In the genomic region with DNA sequence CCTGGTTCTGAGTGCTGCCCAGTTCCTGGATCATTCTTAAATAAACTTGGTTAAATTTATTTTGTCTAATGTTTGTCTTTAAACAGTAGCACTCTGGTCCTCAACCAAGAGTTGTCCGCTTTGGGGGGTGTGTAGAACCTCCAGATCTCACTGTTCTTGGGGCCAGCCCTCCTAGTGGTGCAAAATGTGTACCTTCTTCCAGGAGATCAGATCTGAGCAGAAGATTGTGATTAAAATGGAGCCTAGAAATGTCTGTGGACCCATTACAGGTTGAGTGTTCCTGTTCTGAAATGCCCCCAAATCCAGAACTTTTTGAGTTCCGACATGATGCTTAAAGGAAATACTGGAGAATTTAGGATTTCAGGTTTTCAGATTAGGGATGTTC, we compare ENCODE assay signal across 13 cellular contexts. TPM values are rescaled to one million over a fixed set of nuclear protein-coding genes. Genes with fewer than 3 reads are reported as not detected.
A peak's percentile ranks its signal among the peaks of the same experiment; 100 is the strongest.
DNase-seq lines count a peak whose midpoint lies in the region; ATAC-seq and TF ChIP-seq lines count a peak whose summit lies in the region.
"Had no signal": no experiment of that assay in that cellular context is flagged by ENCODE, and none has a peak within 500 bp of the region (broad histone marks: within the 10 kb centered on the region; RNA-seq: fewer than 3 reads in every experiment).

No MANE protein-coding gene starts in this region.

- H3K27ac Mint-ChIP-seq in GM23338 (peak overlapping the region; percentile 26; the same call in 1 of the 2 replicates), glutamatergic neuron (ENCODE audit: unreplicated experiment) (no peak overlapping the region)
- H3K27ac Mint-ChIP-seq: B cell; CD4-positive, alpha-beta T cell had no signal

- peak overlapping the region; percentile 41 for H3K4ac ChIP-seq in IMR-90 (ENCODE audit: low read depth, low read length)

- peak overlapping the region; percentile 92; the same call in 2 of the 3 replicates for H2BK15ac ChIP-seq in IMR-90 (ENCODE audit: low read depth, low read length)

- intact Hi-C loops in IMR-90 (cut with micrococcal nuclease) (no loop called here), stomach (cut with DNase I; ENCODE audit: low total_unique reads) (no loop called here)

- no peak overlapping the region for H3K23ac ChIP-seq in IMR-90 (ENCODE audit: low read depth, low read length)

- in situ Hi-C loops in IMR-90 (cut with MboI; ENCODE audit: low sequenced_read_pairs) = no loop called here

- H3K4me2 ChIP-seq in GM23338 (no peak overlapping the region), IMR-90 (ENCODE audit: low read depth, low read length) (no peak overlapping the region)

- H3K9me3 ChIP-seq in IMR-90 (ENCODE audit: control insufficient read depth, insufficient read depth, low read length) = no peaks in the 10 kb centered on the region
- no peaks in the 10 kb centered on the region for H3K9me3 ChIP-seq in stomach
- H3K9me3 ChIP-seq in tibial nerve = no peaks in the 10 kb centered on the region

- WGBS in IMR-90 (ENCODE audit: extremely low coverage in 2 of 2, insufficient read length in 1 of 2), 2 experiments = no CpG with 5 or more reads among the region's 2 CpGs
- 58 to 79% (median 66%) methylated on average over 2 of the region's 2 CpGs for WGBS in stomach, 5 donors
- 74 to 77% methylated on average over 2 of the region's 2 CpGs for WGBS in tibial nerve, 2 donors

- no peak overlapping the region for H3K4me3 ChIP-seq in GM23338
- H3K4me3 ChIP-seq in IMR-90 (ENCODE audit: insufficient read depth, low read depth, low read length) = no peak overlapping the region
- no peak overlapping the region for H3K4me3 ChIP-seq in stomach
- no peak overlapping the region for H3K4me3 ChIP-seq in tibial nerve
- H3K4me3 ChIP-seq: GM12878 had no signal

- H3K4me1 Mint-ChIP-seq in GM23338 (peaks cover 13% of the 10 kb centered on the region), glutamatergic neuron (ENCODE audit: low read depth, unreplicated experiment) (peaks cover 4% of the 10 kb centered on the region)
- H3K4me1 Mint-ChIP-seq: B cell had no signal

- no peak for TF ChIP-seq EP300 in stomach (IDR thresholded peaks at IDR 0.05)
- TF ChIP-seq EP300 in tibial nerve (IDR thresholded peaks at IDR 0.05) = no peak

- H3K9me1 ChIP-seq in IMR-90 (ENCODE audit: insufficient read depth, low read length) = no peaks in the 10 kb centered on the region; the same call in none of the 2 replicates

- H4K91ac ChIP-seq in IMR-90 (ENCODE audit: insufficient read depth, low read depth, low read length) = no peak overlapping the region

- H3K36me3 ChIP-seq in GM23338 (ENCODE audit: insufficient read depth) = no peaks in the 10 kb centered on the region
- H3K36me3 ChIP-seq in IMR-90 (ENCODE audit: control insufficient read depth, insufficient read depth, low read length) = peaks cover 8% of the 10 kb centered on the region
- peaks cover 0 to 48% (median 29%) of the 10 kb centered on the region in 4 donors for H3K36me3 ChIP-seq in stomach
- H3K36me3 ChIP-seq in tibial nerve = peaks cover 0 to 16% (median 0%) of the 10 kb centered on the region in 3 donors

- no peak overlapping the region for H3K9ac ChIP-seq in IMR-90 (ENCODE audit: low read depth, low read length)

- H3K14ac ChIP-seq in IMR-90 (replicated peaks; ENCODE audit: low read depth, low read length) = no peak overlapping the region

- BruUV-seq in IMR-90 (replicated peaks; lab: Mats Ljungman, UMichigan) = no TSS peak

- H3K36me3 Mint-ChIP-seq in GM23338 (ENCODE audit: low read depth) = peaks cover 12% of the 10 kb centered on the region; the same call in 2 of the 3 replicates
- H3K36me3 Mint-ChIP-seq in glutamatergic neuron (ENCODE audit: unreplicated experiment) = peaks cover 9% of the 10 kb centered on the region

- H2BK120ac ChIP-seq in IMR-90 (ENCODE audit: low read depth, low read length) = no peak overlapping the region; the same call in 1 of the 2 replicates

- 0 out of 4 replicates have a peak, but pooled peaks of 1 of the 2 experiments have one; percentile 11 for TF ChIP-seq CTCF in GM23338 (conservative IDR thresholded peaks at IDR 0.05; ENCODE audit: low read depth in 2 of 2)
- TF ChIP-seq CTCF in IMR-90 (conservative IDR thresholded peaks at IDR 0.05; ENCODE audit: low read depth, low read length) = no peak
- TF ChIP-seq CTCF in glutamatergic neuron (IDR thresholded peaks at IDR 0.05; ENCODE audit: partially characterized antibody, unreplicated experiment) = peak; percentile 16
- no peak for TF ChIP-seq CTCF in stomach (IDR thresholded peaks at IDR 0.05)
- no peak for TF ChIP-seq CTCF in tibial nerve (IDR thresholded peaks at IDR 0.05)

- H3K9me2 ChIP-seq in GM23338 (ENCODE audit: insufficient read depth) = 0 out of 2 replicates have a peak, but pooled peaks cover 7% of the 10 kb centered on the region

- no peak overlapping the region; the same call in 1 of the 2 replicates for H3K18ac ChIP-seq in IMR-90 (ENCODE audit: low read depth, low read length)

- 0 out of 2 replicates have a peak, but pooled peaks cover 2% of the 10 kb centered on the region for H3F3A ChIP-seq in GM23338 (replicated peaks; ENCODE audit: low read depth)

- H3K27me3 ChIP-seq in GM23338 (ENCODE audit: insufficient read depth) = no peaks in the 10 kb centered on the region
- H3K27me3 ChIP-seq in IMR-90 (ENCODE audit: control insufficient read depth, insufficient read depth, low read length) = no peaks in the 10 kb centered on the region
- H3K27me3 ChIP-seq in stomach = no peaks in the 10 kb centered on the region
- H3K27me3 ChIP-seq in tibial nerve = no peaks in the 10 kb centered on the region

- H3K4me1 ChIP-seq in GM23338 (ENCODE audit: insufficient read depth) = peaks cover 6% of the 10 kb centered on the region; the same call in 1 of the 2 replicates
- H3K4me1 ChIP-seq in IMR-90 (ENCODE audit: control insufficient read depth, insufficient read depth, low read length) = peaks cover 12% of the 10 kb centered on the region
- H3K4me1 ChIP-seq in stomach = peaks cover 0 to 15% (median 4%) of the 10 kb centered on the region in 4 donors
- peaks cover 0 to 25% (median 0%) of the 10 kb centered on the region in 4 donors for H3K4me1 ChIP-seq in tibial nerve

- TF ChIP-seq POLR2A in IMR-90 (IDR thresholded peaks at IDR 0.05; ENCODE audit: low read depth, low read length) = no peak
- no peak for TF ChIP-seq POLR2A in stomach (IDR thresholded peaks at IDR 0.05)
- no peak for TF ChIP-seq POLR2A in tibial nerve (IDR thresholded peaks at IDR 0.05)

- no peaks in the 10 kb centered on the region; the same call in 2 of the 3 replicates for H3K9me3 Mint-ChIP-seq in GM23338
- peaks cover 3% of the 10 kb centered on the region for H3K9me3 Mint-ChIP-seq in glutamatergic neuron (ENCODE audit: unreplicated experiment)
- H3K9me3 Mint-ChIP-seq: CD4-positive, alpha-beta T cell had no signal

- H4K8ac ChIP-seq in IMR-90 (ENCODE audit: low read depth in 2 of 2, low read length in 2 of 2) = no peak overlapping the region

- ATAC-seq in GM23338 (no peak; the same call in 2 of the 3 replicates), IMR-90 (ENCODE audit: low read depth) (no peak)
- ATAC-seq: GM12878 had no signal

- H3K79me2 ChIP-seq in GM23338 (replicated peaks; ENCODE audit: insufficient read depth) = no peaks in the 10 kb centered on the region

- H3K4me3 Mint-ChIP-seq in GM23338 (no peak overlapping the region), glutamatergic neuron (ENCODE audit: unreplicated experiment) (no peak overlapping the region)
- H3K4me3 Mint-ChIP-seq: B cell; CD4-positive, alpha-beta T cell had no signal

- H2BK5ac ChIP-seq in IMR-90 (ENCODE audit: low read depth, low read length, poor library complexity, severe bottlenecking) = no peak overlapping the region

- CTCF ChIA-PET in IMR-90 (lab: Yijun Ruan, JAX) = no interaction called here

- POLR2A ChIA-PET in IMR-90 (lab: Charles Lee; ENCODE audit: unreplicated experiment) = no interaction called here

- H3K27ac ChIP-seq in GM23338 (ENCODE audit: low read depth) (no peak overlapping the region; the same call in 1 of the 2 replicates), IMR-90 (ENCODE audit: insufficient read depth, low read length) (no peak overlapping the region), stomach (peak overlapping the region in 3 of 5 donors; percentile 17 to 48 (median 18)), tibial nerve (no peak overlapping the region)

- no peak overlapping the region for H2BK20ac ChIP-seq in IMR-90 (ENCODE audit: low read depth, low read length)

- dilution Hi-C loops in IMR-90 (cut with HindIII; ENCODE audit: low sequenced_read_pairs, unreplicated experiment) = no loop called here

- no peak for TF ChIP-seq RAD21 in IMR-90 (IDR thresholded peaks at IDR 0.05; ENCODE audit: low read length)

- H3K56ac ChIP-seq in IMR-90 (ENCODE audit: extremely low read depth, insufficient read depth, low read length) = no peak overlapping the region

- H2AK5ac ChIP-seq in IMR-90 (ENCODE audit: low read depth, low read length) = no peak overlapping the region

- DNase-seq in GM23338 (ENCODE audit: low spot score) (no peak), IMR-90 (no peak), glutamatergic neuron (no peak), stomach (no peak), COR-L47 (lab: John Stamatoyannopoulos, UW) (no peak), tibial nerve (ENCODE audit: low spot score in 2 of 2) (no peak), globus pallidus (ENCODE audit: low spot score) (no peak)
- DNase-seq: ACHN; C1 segment of cervical spinal cord; CD4-positive, alpha-beta T cell; DMS79 had no signal

- no peak overlapping the region for H2AK9ac ChIP-seq in IMR-90 (replicated peaks; ENCODE audit: low read depth, low read length, poor library complexity)

- H4K20me1 ChIP-seq in GM23338 (replicated peaks; ENCODE audit: insufficient read depth) (no peaks in the 10 kb centered on the region; the same call in 1 of the 2 replicates), IMR-90 (ENCODE audit: insufficient read depth, low read length) (no peaks in the 10 kb centered on the region; the same call in 1 of the 2 replicates)

- peaks cover 3% of the 10 kb centered on the region for H3K27me3 Mint-ChIP-seq in GM23338 (ENCODE audit: insufficient read depth, low read depth, poor library complexity)
- H3K27me3 Mint-ChIP-seq in glutamatergic neuron (ENCODE audit: unreplicated experiment) = no peaks in the 10 kb centered on the region
- H3K27me3 Mint-ChIP-seq: B cell; CD4-positive, alpha-beta T cell had no signal

- H3K79me1 ChIP-seq in IMR-90 (ENCODE audit: low read depth in 1 of 2, low read length in 2 of 2) = peaks cover 0 to 7% of the 10 kb centered on the region in 2 experiments; a peak in 1 of 4 replicates

- no peak overlapping the region for H4K5ac ChIP-seq in IMR-90 (ENCODE audit: low read depth, low read length)

- no peak overlapping the region for H2AFZ ChIP-seq in GM23338
- no peak overlapping the region for H2AFZ ChIP-seq in IMR-90 (replicated peaks; ENCODE audit: low read length, poor library complexity)

RNA-seq across cellular contexts. Expression of gene CLEC18A, which starts 46.0 kb away (rescaled TPM):
- 0.16 and 0.90 TPM in 2 replicates for total RNA-seq in GM23338 (2014; rRNA removed; shearing (Covaris generic))
- 0.13 and 0.23 TPM in 2 replicates for polyA plus RNA-seq in GM23338 (2016; fragmentation: Nextera tagmentation; extraction: Ambion mirVana)
- under 0.01 TPM in 1 of 2 replicates, not detected in the other for total RNA-seq in IMR-90 (2012; rRNA removed)
- 0.04 TPM in 1 of 2 replicates, not detected in the other for polyA plus RNA-seq in IMR-90 (2012; rRNA removed)
- 0.02 TPM in 1 of 2 replicates, not detected in the other for polyA plus RNA-seq in IMR-90 (2012; cell fraction: cytosol; rRNA removed)
- polyA plus RNA-seq in IMR-90 (2012; cell fraction: nucleus; rRNA removed; ENCODE audit: low replicate concordance) = 0.41 and 0.85 TPM in 2 replicates
- total RNA-seq in glutamatergic neuron (ENCODE audit: unreplicated experiment) = 2.5 TPM
- 1 to 10 TPM in 4 of 5 donors, not detected in 1; 1.3 to 3.6 (median 2.5) TPM for total RNA-seq in stomach
- under 1 TPM; 0.31 to 0.98 (median 0.44) TPM for polyA plus RNA-seq in stomach
- total RNA-seq in tibial nerve = 1 to 10 TPM in 3 of 4 donors, not detected in 1; 1.2 to 2.4 (median 2.1) TPM

Comparison
In these comparisons a context has a peak if more than half of its experiments do, and no peak if none do; other contexts are left out.
1. H3K27ac ChIP-seq: peak in stomach (3 of 5); none in GM23338 (single experiment), IMR-90 (single experiment) and tibial nerve (0 of 4).